ENCODE assay signal across 13 cellular contexts in genomic region chr5:78574157-78574673, GRCh38.
DNase-seq lines count a peak whose midpoint lies in the region; ATAC-seq and TF ChIP-seq lines count a peak whose summit lies in the region.
"Had no signal": no experiment of that assay in that cellular context is flagged by ENCODE, and none has a peak within 500 bp of the region (broad histone marks: within the 10 kb centered on the region; RNA-seq: fewer than 3 reads in every experiment).

No MANE protein-coding gene starts in this region.

- no peaks in the 10 kb centered on the region for H3F3A ChIP-seq in DOHH2 (ENCODE audit: control insufficient read depth, insufficient read depth)

- H4K20me1 ChIP-seq in DOHH2 (ENCODE audit: control insufficient read depth, insufficient read depth, low read depth, low read length), result no peaks in the 10 kb centered on the region

- H3K4me3 ChIP-seq in DOHH2 (ENCODE audit: low read length) (peak overlapping the region; percentile 5; the same call in 1 of the 2 replicates), A673 (ENCODE audit: low read depth, low read length, poor library complexity, severe bottlenecking) (no peak overlapping the region)
- H3K4me3 ChIP-seq: suprapubic skin had no signal

- POLR2A ChIA-PET in A673 (lab: Charles Lee; ENCODE audit: low non-redundant PET), result no interaction called here

- H3K9me3 ChIP-seq in DOHH2 (ENCODE audit: control insufficient read depth, insufficient read depth, low read length) (no peaks in the 10 kb centered on the region), T-helper 17 cell (ENCODE audit: control insufficient read depth, low read length, poor library complexity, severe bottlenecking) (no peaks in the 10 kb centered on the region), A673 (ENCODE audit: low read depth, low read length, poor library complexity, severe bottlenecking) (no peaks in the 10 kb centered on the region)
- H3K9me3 ChIP-seq: suprapubic skin had no signal

- DNase-seq in naive B cell (no peak), T-helper 17 cell (no peak), A673 (ENCODE audit: low spot score) (no peak)
- no peak for DNase-seq in activated CD8-positive, alpha-beta memory T cell treated with anti-CD3 and anti-CD28 coated beads, Interleukin-2, amount 50 U/mL, for 4 hours
- DNase-seq: erythroblast, NCI-H774 had no signal

- intact Hi-C loops in dendritic cell treated with granulocyte-macrophage colony-stimulating factor and Interleukin-4, amounts not matched to agents 40 ng/mL and 50 ng/mL, for 4 days (cut with micrococcal nuclease), result no loop called here
- intact Hi-C loops in A673 (cut with micrococcal nuclease; ENCODE audit: unreplicated experiment), result no loop called here

- peak overlapping the region; percentile 45 for H3K4me2 ChIP-seq in DOHH2 (ENCODE audit: low read length)

- no peaks in the 10 kb centered on the region for H3K27me3 Mint-ChIP-seq in dendritic cell treated with granulocyte-macrophage colony-stimulating factor and Interleukin-4, amounts not matched to agents 40 ng/mL and 50 ng/mL, for 4 days
- H3K27me3 Mint-ChIP-seq in naive B cell (no peaks in the 10 kb centered on the region), T-helper 17 cell (peaks cover 14% of the 10 kb centered on the region)
- H3K27me3 Mint-ChIP-seq: activated naive CD8-positive, alpha-beta T cell had no signal

- H3K9me3 Mint-ChIP-seq in dendritic cell treated with granulocyte-macrophage colony-stimulating factor and Interleukin-4, amounts not matched to agents 40 ng/mL and 50 ng/mL, for 4 days, result no peaks in the 10 kb centered on the region
- H3K9me3 Mint-ChIP-seq in naive B cell, result peaks cover 0 to under 1% (median 0%) of the 10 kb centered on the region in 7 donors

- no peak overlapping the region for H3K4me3 Mint-ChIP-seq in dendritic cell treated with granulocyte-macrophage colony-stimulating factor and Interleukin-4, amounts not matched to agents 40 ng/mL and 50 ng/mL, for 4 days
- H3K4me3 Mint-ChIP-seq in naive B cell (peak overlapping the region in 7 of 8 donors; percentile 25 to 80 (median 58)), T-helper 17 cell (no peak overlapping the region)
- H3K4me3 Mint-ChIP-seq: activated naive CD8-positive, alpha-beta T cell had no signal

- no peaks in the 10 kb centered on the region for H3K9me2 ChIP-seq in DOHH2 (replicated peaks; ENCODE audit: control insufficient read depth, low read length)

- ATAC-seq in HG03571 (IDR thresholded peaks at IDR 0.05; ENCODE audit: unreplicated experiment), result peak; percentile 32
- ATAC-seq in naive B cell (ENCODE audit: low read depth in 2 of 2), result peak; percentile 86 to 91
- no peak for ATAC-seq in HG02840 (IDR thresholded peaks at IDR 0.05; ENCODE audit: low FRiP score, unreplicated experiment)
- no peak for ATAC-seq in T-helper 17 cell

- H3K27me3 ChIP-seq in DOHH2 (ENCODE audit: control insufficient read depth, low read length) (no peaks in the 10 kb centered on the region), A673 (replicated peaks; ENCODE audit: insufficient read depth, low read depth, low read length, poor library complexity) (no peaks in the 10 kb centered on the region)
- H3K27me3 ChIP-seq: suprapubic skin had no signal

- no peaks in the 10 kb centered on the region for H3K36me3 Mint-ChIP-seq in dendritic cell treated with granulocyte-macrophage colony-stimulating factor and Interleukin-4, amounts not matched to agents 40 ng/mL and 50 ng/mL, for 4 days (ENCODE audit: low read depth)
- H3K36me3 Mint-ChIP-seq in naive B cell (no peaks in the 10 kb centered on the region), T-helper 17 cell (ENCODE audit: low read depth) (no peaks in the 10 kb centered on the region)
- H3K36me3 Mint-ChIP-seq: activated naive CD8-positive, alpha-beta T cell had no signal

- H3K4me1 ChIP-seq in DOHH2 (ENCODE audit: control insufficient read depth, low read length), result peaks cover 22% of the 10 kb centered on the region
- peaks cover 9% of the 10 kb centered on the region for H3K4me1 ChIP-seq in A673 (ENCODE audit: insufficient read depth, low read length, poor library complexity, severe bottlenecking)

- BruUV-seq in A673 (replicated peaks; lab: Mats Ljungman, UMichigan), result no TSS peak

- TF ChIP-seq CTCF in DOHH2 (IDR thresholded peaks at IDR 0.05; ENCODE audit: low read depth, low read length, poor library complexity, severe bottlenecking) (no peak), A673 (conservative IDR thresholded peaks at IDR 0.05; ENCODE audit: low read depth, low read length) (no peak)

- CTCF ChIA-PET in A673 (lab: Charles Lee), result no interaction called here

- peaks cover 75% of the 10 kb centered on the region for H3K4me1 Mint-ChIP-seq in dendritic cell treated with granulocyte-macrophage colony-stimulating factor and Interleukin-4, amounts not matched to agents 40 ng/mL and 50 ng/mL, for 4 days (ENCODE audit: low read depth)
- H3K4me1 Mint-ChIP-seq in naive B cell (peaks cover 24 to 44% (median 26%) of the 10 kb centered on the region in 3 donors), T-helper 17 cell (no peaks in the 10 kb centered on the region)

- H3K79me2 ChIP-seq in DOHH2 (ENCODE audit: control insufficient read depth, low read length), result no peaks in the 10 kb centered on the region

- H3K27ac Mint-ChIP-seq in dendritic cell treated with granulocyte-macrophage colony-stimulating factor and Interleukin-4, amounts not matched to agents 40 ng/mL and 50 ng/mL, for 4 days, result peak overlapping the region; percentile 81
- peak overlapping the region; percentile 16 to 85 (median 66) for H3K27ac Mint-ChIP-seq in naive B cell
- no peak overlapping the region for H3K27ac Mint-ChIP-seq in T-helper 17 cell
- H3K27ac Mint-ChIP-seq: activated naive CD8-positive, alpha-beta T cell had no signal

- H3K27ac ChIP-seq in DOHH2 (ENCODE audit: low read depth, low read length) (no peak overlapping the region), A673 (ENCODE audit: low read depth, low read length, poor library complexity, severe bottlenecking) (no peak overlapping the region)
- H3K27ac ChIP-seq: VCaP had no signal

- no peaks in the 10 kb centered on the region for H3K36me3 ChIP-seq in DOHH2 (ENCODE audit: control insufficient read depth, low read length)
- H3K36me3 ChIP-seq in A673 (ENCODE audit: insufficient read depth, low read length, poor library complexity, severe bottlenecking), result no peaks in the 10 kb centered on the region
- H3K36me3 ChIP-seq: suprapubic skin had no signal

Comparison
In these comparisons a context has a peak if more than half of its experiments do, and no peak if none do; other contexts are left out.
1. ATAC-seq: peak in HG03571 (single experiment) and naive B cell (2 of 2); none in HG02840 (single experiment) and T-helper 17 cell (single experiment).
2. H3K4me3 Mint-ChIP-seq: peak in naive B cell (7 of 8); none in dendritic cell treated with granulocyte-macrophage colony-stimulating factor and Interleukin-4, amounts not matched to agents 40 ng/mL and 50 ng/mL, for 4 days (single experiment) and T-helper 17 cell (single experiment).